ENCODE assay signal across 23 cellular contexts in genomic region chr6:150118642-150119041, GRCh38. TPM values are rescaled to one million over a fixed set of nuclear protein-coding genes. Genes with fewer than 3 reads are reported as not detected.
DNase-seq lines count a peak whose midpoint lies in the region; ATAC-seq and TF ChIP-seq lines count a peak whose summit lies in the region.
"Had no signal": no experiment of that assay in that cellular context is flagged by ENCODE, and none has a peak within 500 bp of the region (broad histone marks: within the 10 kb centered on the region; RNA-seq: fewer than 3 reads in every experiment).

No MANE protein-coding gene starts in this region.

- peaks cover 12% of the 10 kb centered on the region for H3K27me3 Mint-ChIP-seq in nephron (ENCODE audit: low read depth)
- peaks cover 14% of the 10 kb centered on the region for H3K27me3 Mint-ChIP-seq in HFFc6 (ENCODE audit: insufficient read depth)

- TF ChIP-seq CTCF in nephron (IDR thresholded peaks at IDR 0.05; ENCODE audit: unreplicated experiment in 3 of 3) (no peak), HFFc6 (IDR thresholded peaks at IDR 0.05) (no peak)

- no peak for ATAC-seq in GM21619 (IDR thresholded peaks at IDR 0.05; ENCODE audit: unreplicated experiment)
- ATAC-seq: activated CD8-positive, alpha-beta T cell treated with anti-CD3 and anti-CD28 coated beads for 36 hours; activated T-helper 17 cell treated with anti-CD3 and anti-CD28 coated beads, Interleukin-2, amount 50 U/mL, for 72 hours; effector memory CD8-positive, alpha-beta T cell; T-cell had no signal

- H3K4me3 Mint-ChIP-seq in nephron (no peak overlapping the region), HFFc6 (no peak overlapping the region)
- H3K4me3 Mint-ChIP-seq: activated CD8-positive, alpha-beta T cell treated with anti-CD3 and anti-CD28 coated beads for 36 hours; activated T-helper 17 cell treated with anti-CD3 and anti-CD28 coated beads, Interleukin-2, amount 50 U/mL, for 72 hours; effector memory CD8-positive, alpha-beta T cell; mesothelial cell of epicardium; T-cell had no signal

- H3K9me3 Mint-ChIP-seq in nephron (peaks cover 14% of the 10 kb centered on the region), HFFc6 (no peaks in the 10 kb centered on the region; the same call in 1 of the 2 replicates)
- H3K9me3 Mint-ChIP-seq: activated CD8-positive, alpha-beta T cell treated with anti-CD3 and anti-CD28 coated beads for 36 hours; activated T-helper 17 cell treated with anti-CD3 and anti-CD28 coated beads, Interleukin-2, amount 50 U/mL, for 72 hours; effector memory CD8-positive, alpha-beta T cell; T-cell had no signal

- H3K27ac Mint-ChIP-seq in nephron (peak overlapping the region; percentile 53 to 92 (median 54)), HFFc6 (no peak overlapping the region)
- H3K27ac Mint-ChIP-seq: activated T-helper 17 cell treated with anti-CD3 and anti-CD28 coated beads, Interleukin-2, amount 50 U/mL, for 72 hours; T-cell had no signal

- H3K4me1 Mint-ChIP-seq in nephron (peaks cover 20% of the 10 kb centered on the region), HFFc6 (ENCODE audit: low read depth) (no peaks in the 10 kb centered on the region)
- H3K4me1 Mint-ChIP-seq: activated T-helper 17 cell treated with anti-CD3 and anti-CD28 coated beads, Interleukin-2, amount 50 U/mL, for 72 hours had no signal

- DNase-seq in DMS53 (lab: John Stamatoyannopoulos, UW) (peak; percentile 92), NCI-H2029 (lab: John Stamatoyannopoulos, UW) (peak; percentile 27), SHP77 treated with DMSO at 0.1 percent for 48 hours (lab: John Stamatoyannopoulos, UW) (peak; percentile 57), activated gamma-delta T cell treated with Interleukin-2 at 50 U/mL for 16 hours (no peak), C1 segment of cervical spinal cord (lab: John Stamatoyannopoulos, UW) (no peak), HFFc6 (no peak)
- DNase-seq: activated CD8-positive, alpha-beta T cell treated with anti-CD3 and anti-CD28 coated beads for 36 hours; adrenal gland; DMS79; effector memory CD8-positive, alpha-beta T cell; HCEC 1CT; IMR-90; NCI-H1105; NCI-H524 treated with DMSO at 0.1 percent for 48 hours; nucleus accumbens; Peyer's patch; stimulated activated CD4-positive, alpha-beta T cell treated with anti-CD3 and anti-CD28 coated beads, Interleukin-4, amount 100 ng/mL, for 4 hours; T-cell had no signal

- no peaks in the 10 kb centered on the region for H3K36me3 Mint-ChIP-seq in nephron (ENCODE audit: low read depth)
- no peaks in the 10 kb centered on the region for H3K36me3 Mint-ChIP-seq in HFFc6 (ENCODE audit: low read depth)
- H3K36me3 Mint-ChIP-seq: mesothelial cell of epicardium, T-cell had no signal

RNA-seq across cellular contexts. Expression of gene PPP1R14C, which starts 24.2 kb away (rescaled TPM):
- under 1 TPM in 1 of 6 experiments, not detected in 5; 0.17 TPM for total RNA-seq in HFFc6 (2021; fragmentation: NEBNext Ultra II Directional; extraction: Animal tissue kit (Norgen Biotek cat#: 25700))
- total RNA-seq: activated T-helper 17 cell treated with anti-CD3 and anti-CD28 coated beads, Interleukin-2, amount 50 U/mL, for 72 hours; B cell; IMR-90; T-cell had no signal

RNA-seq across cellular contexts. Expression of gene ULBP3, which starts 49.7 kb away (rescaled TPM):
- 10 to 100 TPM; 11.2 to 15.8 (median 12.7) TPM for total RNA-seq in HFFc6 (2021; fragmentation: NEBNext Ultra II Directional; extraction: Animal tissue kit (Norgen Biotek cat#: 25700))
- total RNA-seq: Peyer's patch had no signal

Comparison
In these comparisons a context has a peak if more than half of its experiments do, and no peak if none do; other contexts are left out.
1. DNase-seq: peak in DMS53 (single experiment), NCI-H2029 (single experiment) and SHP77 treated with DMSO at 0.1 percent for 48 hours (single experiment); none in activated gamma-delta T cell treated with Interleukin-2 at 50 U/mL for 16 hours (single experiment), C1 segment of cervical spinal cord (0 of 14) and HFFc6 (single experiment).